In the genomic region with DNA sequence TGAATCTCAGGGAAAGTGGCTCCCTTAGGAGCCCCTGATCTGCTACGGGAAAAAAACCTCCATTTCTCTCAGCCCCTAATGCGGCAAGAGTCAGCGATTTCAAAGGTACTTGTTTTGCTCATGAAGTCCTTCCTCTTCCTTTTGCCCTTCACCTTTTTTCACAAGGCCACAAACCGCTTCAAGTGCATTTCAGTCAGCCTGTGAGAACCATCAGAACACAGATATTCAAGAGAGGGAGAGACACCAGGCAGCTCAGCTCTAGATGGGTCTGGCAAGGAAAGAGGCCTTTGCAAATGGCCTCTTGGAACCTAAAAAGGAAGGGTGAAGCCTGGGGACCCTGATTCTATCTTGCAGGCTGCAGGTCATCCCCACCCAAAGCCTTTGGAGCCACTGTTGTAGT, we compare ENCODE assay signal across 1 cellular context.
TF ChIP-seq lines count a peak whose summit lies in the region.

No MANE protein-coding gene starts in this region.

TF ChIP-seq in endothelial cell of umbilical vein, 7 proteins besides CTCF, POLR2A, EP300 and RAD21:
- TF ChIP-seq GATA2 (IDR thresholded peaks at IDR 0.05; ENCODE audit: insufficient read depth, insufficient read length, low read depth, low read length) (no peak), MAX (IDR thresholded peaks at IDR 0.05; ENCODE audit: insufficient read depth, insufficient read length) (no peak), FOS (IDR thresholded peaks at IDR 0.05; ENCODE audit: borderline replicate concordance, insufficient read depth, low read length) (no peak), POLR2AphosphoS5 (IDR thresholded peaks at IDR 0.05; ENCODE audit: insufficient read depth, low read depth, low read length) (no peak)
